2 cellular contexts compared by ENCODE assay signal in genomic region chr7:116216956-116217570, GRCh38.
TF ChIP-seq lines count a peak whose summit lies in the region.

No MANE protein-coding gene starts in this region.

TF ChIP-seq in K562, 482 proteins besides CTCF, POLR2A, EP300 and RAD21:
- TF ChIP-seq TFAP4 (CRISPR knock-in tag; IDR thresholded peaks at IDR 0.05; ENCODE audit: borderline replicate concordance) (no peak), IRF1 (CRISPR knock-in tag; IDR thresholded peaks at IDR 0.05; ENCODE audit: borderline replicate concordance) (no peak), CBX8 (IDR thresholded peaks at IDR 0.05; ENCODE audit: borderline replicate concordance, extremely low read depth, low read depth, low read length, poor library complexity, severe bottlenecking) (peak; percentile 22), RFX1 (IDR thresholded peaks at IDR 0.05) (peak; percentile 25; the same call in 1 of the 2 replicates)
- TF ChIP-seq, protein P1, sequence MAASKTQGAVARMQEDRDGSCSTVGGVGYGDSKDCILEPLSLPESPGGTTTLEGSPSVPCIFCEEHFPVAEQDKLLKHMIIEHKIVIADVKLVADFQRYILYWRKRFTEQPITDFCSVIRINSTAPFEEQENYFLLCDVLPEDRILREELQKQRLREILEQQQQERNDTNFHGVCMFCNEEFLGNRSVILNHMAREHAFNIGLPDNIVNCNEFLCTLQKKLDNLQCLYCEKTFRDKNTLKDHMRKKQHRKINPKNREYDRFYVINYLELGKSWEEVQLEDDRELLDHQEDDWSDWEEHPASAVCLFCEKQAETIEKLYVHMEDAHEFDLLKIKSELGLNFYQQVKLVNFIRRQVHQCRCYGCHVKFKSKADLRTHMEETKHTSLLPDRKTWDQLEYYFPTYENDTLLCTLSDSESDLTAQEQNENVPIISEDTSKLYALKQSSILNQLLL (CRISPR knock-in tag; IDR thresholded peaks at IDR 0.05; ENCODE audit: borderline replicate concordance) = no peak
- TF ChIP-seq, protein P2, sequence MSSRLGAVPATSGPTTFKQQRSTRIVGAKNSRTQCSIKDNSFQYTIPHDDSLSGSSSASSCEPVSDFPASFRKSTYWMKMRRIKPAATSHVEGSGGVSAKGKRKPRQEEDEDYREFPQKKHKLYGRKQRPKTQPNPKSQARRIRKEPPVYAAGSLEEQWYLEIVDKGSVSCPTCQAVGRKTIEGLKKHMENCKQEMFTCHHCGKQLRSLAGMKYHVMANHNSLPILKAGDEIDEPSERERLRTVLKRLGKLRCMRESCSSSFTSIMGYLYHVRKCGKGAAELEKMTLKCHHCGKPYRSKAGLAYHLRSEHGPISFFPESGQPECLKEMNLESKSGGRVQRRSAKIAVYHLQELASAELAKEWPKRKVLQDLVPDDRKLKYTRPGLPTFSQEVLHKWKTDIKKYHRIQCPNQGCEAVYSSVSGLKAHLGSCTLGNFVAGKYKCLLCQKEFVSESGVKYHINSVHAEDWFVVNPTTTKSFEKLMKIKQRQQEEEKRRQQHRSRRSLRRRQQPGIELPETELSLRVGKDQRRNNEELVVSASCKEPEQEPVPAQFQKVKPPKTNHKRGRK (tag; IDR thresholded peaks at IDR 0.05) = peak; percentile 23; the same call in 1 of the 2 replicates

TF ChIP-seq in SK-N-SH, 30 proteins besides CTCF, POLR2A, EP300 and RAD21:
- TF ChIP-seq FOSL2 (IDR thresholded peaks at IDR 0.05; ENCODE audit: borderline replicate concordance, low read depth) (no peak), FOXJ3 (CRISPR knock-in tag; IDR thresholded peaks at IDR 0.05) (no peak)
